2 cellular contexts compared by ENCODE assay signal in genomic region chr3:171825222-171825828, GRCh38.
A peak's percentile ranks its signal among the peaks of the same experiment; 100 is the strongest.
TF ChIP-seq lines count a peak whose summit lies in the region.

No MANE protein-coding gene starts in this region.

TF ChIP-seq in IMR-90, 13 proteins besides CTCF, POLR2A, EP300 and RAD21:
- TF ChIP-seq FOS (IDR thresholded peaks at IDR 0.05; ENCODE audit: low read depth, low read length) (peak; percentile 43), ELK1 (IDR thresholded peaks at IDR 0.05; ENCODE audit: borderline replicate concordance, low read depth, low read length) (no peak), MAZ (IDR thresholded peaks at IDR 0.05; ENCODE audit: borderline replicate concordance, low read depth, low read length) (peak; percentile 11; the same call in 1 of the 2 replicates), USF2 (IDR thresholded peaks at IDR 0.05; ENCODE audit: low read depth, low read length) (no peak), RCOR1 (IDR thresholded peaks at IDR 0.05; ENCODE audit: insufficient replicate concordance, low read length) (no peak), BHLHE40 (IDR thresholded peaks at IDR 0.05; ENCODE audit: low read depth, low read length) (peak; percentile 54; the same call in 1 of the 2 replicates), MXI1 (IDR thresholded peaks at IDR 0.05; ENCODE audit: borderline replicate concordance, low read depth, low read length) (peak; percentile 68), CEBPB (IDR thresholded peaks at IDR 0.05; ENCODE audit: low read depth, low read length) (peak; percentile 98), SMC3 (IDR thresholded peaks at IDR 0.05; ENCODE audit: low read depth, low read length) (peak; percentile 21; the same call in 1 of the 2 replicates)

TF ChIP-seq in H1, 55 proteins besides CTCF, POLR2A, EP300 and RAD21:
- no peak for TF ChIP-seq TEAD4 (IDR thresholded peaks at IDR 0.05; ENCODE audit: low read depth, low read length)
- no peak for TF ChIP-seq ZNF274 (IDR thresholded peaks at IDR 0.05; ENCODE audit: borderline replicate concordance, extremely low read depth, low read length)
- no peak for TF ChIP-seq CHD7 (IDR thresholded peaks at IDR 0.05; ENCODE audit: insufficient replicate concordance, low read length)
- no peak for TF ChIP-seq NRF1 (IDR thresholded peaks at IDR 0.05; ENCODE audit: low read depth, low read length)
- TF ChIP-seq CEBPB (IDR thresholded peaks at IDR 0.05; ENCODE audit: low read depth, low read length) = peak; percentile 6; the same call in 1 of the 2 replicates
- no peak for TF ChIP-seq CTBP2 (IDR thresholded peaks at IDR 0.05; ENCODE audit: borderline replicate concordance, insufficient read depth, insufficient read length, low read length)
- TF ChIP-seq BRCA1 (IDR thresholded peaks at IDR 0.05; ENCODE audit: low read depth, low read length) = no peak
- TF ChIP-seq ATF3 (IDR thresholded peaks at IDR 0.05; ENCODE audit: insufficient read depth, low read depth, low read length) = no peak
